Comparison of ENCODE assay signal across 1 cellular context in the genomic region with DNA sequence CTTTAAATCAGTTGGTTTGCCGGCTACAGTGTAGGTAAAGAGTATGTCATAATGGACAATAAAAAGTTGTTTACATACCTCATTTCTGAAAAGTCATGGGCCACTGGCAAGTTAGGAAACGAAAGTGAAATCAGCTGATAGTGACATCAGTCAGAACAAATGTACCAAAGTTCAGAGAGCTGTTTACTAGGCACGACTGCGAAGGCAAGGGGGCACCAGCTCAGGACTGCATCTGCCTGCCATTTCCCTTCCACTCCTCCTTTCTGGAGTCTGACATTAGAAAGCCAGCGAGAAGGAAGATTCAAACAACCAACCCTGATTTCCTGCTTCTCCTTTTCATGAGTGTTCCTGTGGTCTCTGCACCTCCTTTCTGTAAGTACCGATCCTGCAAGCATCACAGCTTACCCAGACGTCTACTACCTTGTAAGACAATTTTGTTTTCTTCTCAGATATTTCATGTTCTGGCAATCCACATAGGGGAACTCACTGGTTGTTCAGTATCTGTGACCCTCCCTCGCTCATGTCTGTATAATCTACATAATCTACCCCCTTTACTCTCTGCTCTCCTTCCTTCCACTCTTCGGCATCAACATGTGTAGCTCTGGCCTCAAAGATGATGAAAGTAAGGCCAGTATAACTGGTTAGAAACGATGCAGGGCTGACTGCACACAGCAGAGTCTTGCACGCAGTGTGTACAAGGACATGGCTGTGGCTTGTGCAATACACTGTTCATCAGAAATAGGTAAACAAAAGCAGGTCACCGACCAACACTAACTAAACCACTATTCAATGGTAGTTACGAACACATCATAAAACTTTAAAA.
TF ChIP-seq lines count a peak whose summit lies in the region.

A gene (plus strand): TSS at position 174 of the 823 bp plus-strand sequence. CDS start 16,370 bp downstream, outside the sequence.

TF ChIP-seq in K562, 482 proteins besides CTCF, POLR2A, EP300 and RAD21 (continued from another document and continues in another):
- TF ChIP-seq, protein P1, sequence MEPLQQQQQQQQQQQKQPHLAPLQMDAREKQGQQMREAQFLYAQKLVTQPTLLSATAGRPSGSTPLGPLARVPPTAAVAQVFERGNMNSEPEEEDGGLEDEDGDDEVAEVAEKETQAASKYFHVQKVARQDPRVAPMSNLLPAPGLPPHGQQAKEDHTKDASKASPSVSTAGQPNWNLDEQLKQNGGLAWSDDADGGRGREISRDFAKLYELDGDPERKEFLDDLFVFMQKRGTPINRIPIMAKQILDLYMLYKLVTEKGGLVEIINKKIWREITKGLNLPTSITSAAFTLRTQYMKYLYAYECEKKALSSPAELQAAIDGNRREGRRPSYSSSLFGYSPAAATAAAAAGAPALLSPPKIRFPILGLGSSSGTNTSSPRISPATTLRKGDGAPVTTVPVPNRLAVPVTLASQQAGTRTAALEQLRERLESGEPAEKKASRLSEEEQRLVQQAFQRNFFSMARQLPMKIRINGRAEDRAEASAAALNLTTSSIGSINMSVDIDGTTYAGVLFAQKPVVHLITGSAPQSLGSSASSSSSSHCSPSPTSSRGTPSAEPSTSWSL (CRISPR knock-in tag; IDR thresholded peaks at IDR 0.05; ENCODE audit: borderline replicate concordance), result no peak
- TF ChIP-seq PTRF (tag; IDR thresholded peaks at IDR 0.05) (no peak), POLR2H (tag; IDR thresholded peaks at IDR 0.05; ENCODE audit: low read depth) (no peak; the same call in 1 of the 2 replicates), PHF20 (IDR thresholded peaks at IDR 0.05; ENCODE audit: partially characterized antibody) (no peak), NR2C1 (IDR thresholded peaks at IDR 0.05) (no peak), NR2C1 (tag; IDR thresholded peaks at IDR 0.05) (peak; percentile 55), SAFB (IDR thresholded peaks at IDR 0.05; ENCODE audit: borderline replicate concordance, low read depth, low read length) (no peak), CEBPB (tag; IDR thresholded peaks at IDR 0.05) (peak; percentile 87), ZFP1 (CRISPR knock-in tag; IDR thresholded peaks at IDR 0.05) (no peak), SMARCC2 (IDR thresholded peaks at IDR 0.05; ENCODE audit: low read depth) (peak; percentile 10; the same call in 1 of the 2 replicates), MCM3 (IDR thresholded peaks at IDR 0.05) (no peak), KAT7 (CRISPR knock-in tag; IDR thresholded peaks at IDR 0.05; ENCODE audit: borderline replicate concordance) (no peak), MXI1 (IDR thresholded peaks at IDR 0.05; ENCODE audit: low read depth, low read length) (no peak), DNMT1 (IDR thresholded peaks at IDR 0.05) (no peak), YY1 (IDR thresholded peaks at IDR 0.05; ENCODE audit: borderline replicate concordance in 1 of 3, control insufficient read depth in 1 of 3, extremely low read depth in 1 of 3, insufficient read depth in 3 of 3, insufficient read length in 1 of 3, insufficient replicate concordance in 2 of 3, low read depth in 1 of 3, low read length in 2 of 3) (no peak), HNRNPK (IDR thresholded peaks at IDR 0.05; ENCODE audit: low read depth, low read length, poor library complexity, severe bottlenecking) (no peak), EGR1 (conservative IDR thresholded peaks at IDR 0.05) (no peak), HDGF (IDR thresholded peaks at IDR 0.05) (peak; percentile 23; the same call in 1 of the 2 replicates), ZNF12 (CRISPR knock-in tag; IDR thresholded peaks at IDR 0.05) (no peak), HSF4 (CRISPR knock-in tag; IDR thresholded peaks at IDR 0.05; ENCODE audit: borderline replicate concordance) (no peak), JUNB (CRISPR knock-in tag; conservative IDR thresholded peaks at IDR 0.05) (no peak), ESRRA (IDR thresholded peaks at IDR 0.05; ENCODE audit: borderline replicate concordance, low read depth) (no peak), WHSC1 (IDR thresholded peaks at IDR 0.05; ENCODE audit: low read length) (no peak), HDAC6 (IDR thresholded peaks at IDR 0.05; ENCODE audit: low read depth, low read length) (no peak), PHF8 (IDR thresholded peaks at IDR 0.05; ENCODE audit: borderline replicate concordance, low read length) (no peak; the same call in 1 of the 2 replicates), SRSF7 (optimal IDR thresholded peaks at IDR 0.05; ENCODE audit: low read depth, low read length) (no peak), GABPB1 (CRISPR knock-in tag; IDR thresholded peaks at IDR 0.05) (no peak), ZEB2 (IDR thresholded peaks at IDR 0.05) (peak; percentile 9; the same call in 1 of the 2 replicates), POLR2AphosphoS5 (IDR thresholded peaks at IDR 0.05; ENCODE audit: control insufficient read depth, insufficient read depth, low read depth, low read length) (no peak), NONO (IDR thresholded peaks at IDR 0.05; ENCODE audit: low read depth in 2 of 2, low read length in 1 of 2) (no peak), MYC (IDR thresholded peaks at IDR 0.05; ENCODE audit: low read depth, low read length) (peak; percentile 34), MYC (CRISPR knock-in tag; IDR thresholded peaks at IDR 0.05; ENCODE audit: borderline replicate concordance, low read depth) (0 out of 2 replicates have a peak, but pooled peaks have one; percentile 58), HMG20B (CRISPR knock-in tag; IDR thresholded peaks at IDR 0.05) (no peak), TSC22D4 (tag; IDR thresholded peaks at IDR 0.05) (no peak), ARID1B (IDR thresholded peaks at IDR 0.05) (peak; percentile 32; the same call in 1 of the 2 replicates), TCF7 (IDR thresholded peaks at IDR 0.05; ENCODE audit: borderline replicate concordance) (no peak), CBFA2T2 (conservative IDR thresholded peaks at IDR 0.05) (no peak), C11orf30 (IDR thresholded peaks at IDR 0.05; ENCODE audit: low read depth) (peak; percentile 67), KAT2B (IDR thresholded peaks at IDR 0.05; ENCODE audit: low read depth, low read length) (no peak), LEF1 (IDR thresholded peaks at IDR 0.05) (peak; percentile 40; the same call in 1 of the 2 replicates), SMARCB1 (IDR thresholded peaks at IDR 0.05; ENCODE audit: insufficient read length, low read depth) (no peak), TAF9B (IDR thresholded peaks at IDR 0.05; ENCODE audit: partially characterized antibody) (peak; percentile 97)
- TF ChIP-seq, protein P2, sequence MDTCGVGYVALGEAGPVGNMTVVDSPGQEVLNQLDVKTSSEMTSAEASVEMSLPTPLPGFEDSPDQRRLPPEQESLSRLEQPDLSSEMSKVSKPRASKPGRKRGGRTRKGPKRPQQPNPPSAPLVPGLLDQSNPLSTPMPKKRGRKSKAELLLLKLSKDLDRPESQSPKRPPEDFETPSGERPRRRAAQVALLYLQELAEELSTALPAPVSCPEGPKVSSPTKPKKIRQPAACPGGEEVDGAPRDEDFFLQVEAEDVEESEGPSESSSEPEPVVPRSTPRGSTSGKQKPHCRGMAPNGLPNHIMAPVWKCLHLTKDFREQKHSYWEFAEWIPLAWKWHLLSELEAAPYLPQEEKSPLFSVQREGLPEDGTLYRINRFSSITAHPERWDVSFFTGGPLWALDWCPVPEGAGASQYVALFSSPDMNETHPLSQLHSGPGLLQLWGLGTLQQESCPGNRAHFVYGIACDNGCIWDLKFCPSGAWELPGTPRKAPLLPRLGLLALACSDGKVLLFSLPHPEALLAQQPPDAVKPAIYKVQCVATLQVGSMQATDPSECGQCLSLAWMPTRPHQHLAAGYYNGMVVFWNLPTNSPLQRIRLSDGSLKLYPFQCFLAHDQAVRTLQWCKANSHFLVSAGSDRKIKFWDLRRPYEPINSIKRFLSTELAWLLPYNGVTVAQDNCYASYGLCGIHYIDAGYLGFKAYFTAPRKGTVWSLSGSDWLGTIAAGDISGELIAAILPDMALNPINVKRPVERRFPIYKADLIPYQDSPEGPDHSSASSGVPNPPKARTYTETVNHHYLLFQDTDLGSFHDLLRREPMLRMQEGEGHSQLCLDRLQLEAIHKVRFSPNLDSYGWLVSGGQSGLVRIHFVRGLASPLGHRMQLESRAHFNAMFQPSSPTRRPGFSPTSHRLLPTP (IDR thresholded peaks at IDR 0.05; ENCODE audit: borderline replicate concordance, extremely low read depth, insufficient read length), result no peak
- TF ChIP-seq, protein P3, sequence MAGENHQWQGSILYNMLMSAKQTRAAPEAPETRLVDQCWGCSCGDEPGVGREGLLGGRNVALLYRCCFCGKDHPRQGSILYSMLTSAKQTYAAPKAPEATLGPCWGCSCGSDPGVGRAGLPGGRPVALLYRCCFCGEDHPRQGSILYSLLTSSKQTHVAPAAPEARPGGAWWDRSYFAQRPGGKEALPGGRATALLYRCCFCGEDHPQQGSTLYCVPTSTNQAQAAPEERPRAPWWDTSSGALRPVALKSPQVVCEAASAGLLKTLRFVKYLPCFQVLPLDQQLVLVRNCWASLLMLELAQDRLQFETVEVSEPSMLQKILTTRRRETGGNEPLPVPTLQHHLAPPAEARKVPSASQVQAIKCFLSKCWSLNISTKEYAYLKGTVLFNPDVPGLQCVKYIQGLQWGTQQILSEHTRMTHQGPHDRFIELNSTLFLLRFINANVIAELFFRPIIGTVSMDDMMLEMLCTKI (IDR thresholded peaks at IDR 0.05; ENCODE audit: partially characterized antibody), result no peak
- TF ChIP-seq, protein P4, sequence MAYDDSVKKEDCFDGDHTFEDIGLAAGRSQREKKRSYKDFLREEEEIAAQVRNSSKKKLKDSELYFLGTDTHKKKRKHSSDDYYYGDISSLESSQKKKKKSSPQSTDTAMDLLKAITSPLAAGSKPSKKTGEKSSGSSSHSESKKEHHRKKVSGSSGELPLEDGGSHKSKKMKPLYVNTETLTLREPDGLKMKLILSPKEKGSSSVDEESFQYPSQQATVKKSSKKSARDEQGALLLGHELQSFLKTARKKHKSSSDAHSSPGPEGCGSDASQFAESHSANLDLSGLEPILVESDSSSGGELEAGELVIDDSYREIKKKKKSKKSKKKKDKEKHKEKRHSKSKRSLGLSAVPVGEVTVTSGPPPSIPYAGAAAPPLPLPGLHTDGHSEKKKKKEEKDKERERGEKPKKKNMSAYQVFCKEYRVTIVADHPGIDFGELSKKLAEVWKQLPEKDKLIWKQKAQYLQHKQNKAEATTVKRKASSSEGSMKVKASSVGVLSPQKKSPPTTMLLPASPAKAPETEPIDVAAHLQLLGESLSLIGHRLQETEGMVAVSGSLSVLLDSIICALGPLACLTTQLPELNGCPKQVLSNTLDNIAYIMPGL (CRISPR knock-in tag; IDR thresholded peaks at IDR 0.05), result no peak
- TF ChIP-seq, protein P5, sequence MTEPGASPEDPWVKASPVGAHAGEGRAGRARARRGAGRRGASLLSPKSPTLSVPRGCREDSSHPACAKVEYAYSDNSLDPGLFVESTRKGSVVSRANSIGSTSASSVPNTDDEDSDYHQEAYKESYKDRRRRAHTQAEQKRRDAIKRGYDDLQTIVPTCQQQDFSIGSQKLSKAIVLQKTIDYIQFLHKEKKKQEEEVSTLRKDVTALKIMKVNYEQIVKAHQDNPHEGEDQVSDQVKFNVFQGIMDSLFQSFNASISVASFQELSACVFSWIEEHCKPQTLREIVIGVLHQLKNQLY (CRISPR knock-in tag; conservative IDR thresholded peaks at IDR 0.05), result no peak
- TF ChIP-seq, protein P6, sequence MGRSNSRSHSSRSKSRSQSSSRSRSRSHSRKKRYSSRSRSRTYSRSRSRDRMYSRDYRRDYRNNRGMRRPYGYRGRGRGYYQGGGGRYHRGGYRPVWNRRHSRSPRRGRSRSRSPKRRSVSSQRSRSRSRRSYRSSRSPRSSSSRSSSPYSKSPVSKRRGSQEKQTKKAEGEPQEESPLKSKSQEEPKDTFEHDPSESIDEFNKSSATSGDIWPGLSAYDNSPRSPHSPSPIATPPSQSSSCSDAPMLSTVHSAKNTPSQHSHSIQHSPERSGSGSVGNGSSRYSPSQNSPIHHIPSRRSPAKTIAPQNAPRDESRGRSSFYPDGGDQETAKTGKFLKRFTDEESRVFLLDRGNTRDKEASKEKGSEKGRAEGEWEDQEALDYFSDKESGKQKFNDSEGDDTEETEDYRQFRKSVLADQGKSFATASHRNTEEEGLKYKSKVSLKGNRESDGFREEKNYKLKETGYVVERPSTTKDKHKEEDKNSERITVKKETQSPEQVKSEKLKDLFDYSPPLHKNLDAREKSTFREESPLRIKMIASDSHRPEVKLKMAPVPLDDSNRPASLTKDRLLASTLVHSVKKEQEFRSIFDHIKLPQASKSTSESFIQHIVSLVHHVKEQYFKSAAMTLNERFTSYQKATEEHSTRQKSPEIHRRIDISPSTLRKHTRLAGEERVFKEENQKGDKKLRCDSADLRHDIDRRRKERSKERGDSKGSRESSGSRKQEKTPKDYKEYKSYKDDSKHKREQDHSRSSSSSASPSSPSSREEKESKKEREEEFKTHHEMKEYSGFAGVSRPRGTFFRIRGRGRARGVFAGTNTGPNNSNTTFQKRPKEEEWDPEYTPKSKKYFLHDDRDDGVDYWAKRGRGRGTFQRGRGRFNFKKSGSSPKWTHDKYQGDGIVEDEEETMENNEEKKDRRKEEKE (IDR thresholded peaks at IDR 0.05; ENCODE audit: borderline replicate concordance in 1 of 2, control insufficient read depth in 1 of 2, low read depth in 2 of 2, low read length in 1 of 2), result no peak
- TF ChIP-seq, protein P7, sequence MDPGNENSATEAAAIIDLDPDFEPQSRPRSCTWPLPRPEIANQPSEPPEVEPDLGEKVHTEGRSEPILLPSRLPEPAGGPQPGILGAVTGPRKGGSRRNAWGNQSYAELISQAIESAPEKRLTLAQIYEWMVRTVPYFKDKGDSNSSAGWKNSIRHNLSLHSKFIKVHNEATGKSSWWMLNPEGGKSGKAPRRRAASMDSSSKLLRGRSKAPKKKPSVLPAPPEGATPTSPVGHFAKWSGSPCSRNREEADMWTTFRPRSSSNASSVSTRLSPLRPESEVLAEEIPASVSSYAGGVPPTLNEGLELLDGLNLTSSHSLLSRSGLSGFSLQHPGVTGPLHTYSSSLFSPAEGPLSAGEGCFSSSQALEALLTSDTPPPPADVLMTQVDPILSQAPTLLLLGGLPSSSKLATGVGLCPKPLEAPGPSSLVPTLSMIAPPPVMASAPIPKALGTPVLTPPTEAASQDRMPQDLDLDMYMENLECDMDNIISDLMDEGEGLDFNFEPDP (CRISPR knock-in tag; IDR thresholded peaks at IDR 0.05), result no peak
- TF ChIP-seq, protein P8, sequence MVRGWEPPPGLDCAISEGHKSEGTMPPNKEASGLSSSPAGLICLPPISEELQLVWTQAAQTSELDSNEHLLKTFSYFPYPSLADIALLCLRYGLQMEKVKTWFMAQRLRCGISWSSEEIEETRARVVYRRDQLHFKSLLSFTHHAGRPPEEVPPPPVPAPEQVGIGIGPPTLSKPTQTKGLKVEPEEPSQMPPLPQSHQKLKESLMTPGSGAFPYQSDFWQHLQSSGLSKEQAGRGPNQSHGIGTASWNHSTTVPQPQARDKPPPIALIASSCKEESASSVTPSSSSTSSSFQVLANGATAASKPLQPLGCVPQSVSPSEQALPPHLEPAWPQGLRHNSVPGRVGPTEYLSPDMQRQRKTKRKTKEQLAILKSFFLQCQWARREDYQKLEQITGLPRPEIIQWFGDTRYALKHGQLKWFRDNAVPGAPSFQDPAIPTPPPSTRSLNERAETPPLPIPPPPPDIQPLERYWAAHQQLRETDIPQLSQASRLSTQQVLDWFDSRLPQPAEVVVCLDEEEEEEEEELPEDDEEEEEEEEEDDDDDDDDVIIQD (CRISPR knock-in tag; IDR thresholded peaks at IDR 0.05), result no peak
- TF ChIP-seq, protein P9, sequence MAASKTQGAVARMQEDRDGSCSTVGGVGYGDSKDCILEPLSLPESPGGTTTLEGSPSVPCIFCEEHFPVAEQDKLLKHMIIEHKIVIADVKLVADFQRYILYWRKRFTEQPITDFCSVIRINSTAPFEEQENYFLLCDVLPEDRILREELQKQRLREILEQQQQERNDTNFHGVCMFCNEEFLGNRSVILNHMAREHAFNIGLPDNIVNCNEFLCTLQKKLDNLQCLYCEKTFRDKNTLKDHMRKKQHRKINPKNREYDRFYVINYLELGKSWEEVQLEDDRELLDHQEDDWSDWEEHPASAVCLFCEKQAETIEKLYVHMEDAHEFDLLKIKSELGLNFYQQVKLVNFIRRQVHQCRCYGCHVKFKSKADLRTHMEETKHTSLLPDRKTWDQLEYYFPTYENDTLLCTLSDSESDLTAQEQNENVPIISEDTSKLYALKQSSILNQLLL (CRISPR knock-in tag; IDR thresholded peaks at IDR 0.05; ENCODE audit: borderline replicate concordance), result no peak
